26 cellular contexts compared by ENCODE assay signal in genomic region chr7:150587551-150587950, GRCh38. TPM values are rescaled to one million over a fixed set of nuclear protein-coding genes. Genes with fewer than 3 reads are reported as not detected.
DNase-seq lines count a peak whose midpoint lies in the region; ATAC-seq and TF ChIP-seq lines count a peak whose summit lies in the region.
"Had no signal": no experiment of that assay in that cellular context is flagged by ENCODE, and none has a peak within 500 bp of the region (broad histone marks: within the 10 kb centered on the region; RNA-seq: fewer than 3 reads in every experiment).

No MANE protein-coding gene starts in this region.

- no peaks in the 10 kb centered on the region for H3K27me3 Mint-ChIP-seq in activated CD4-positive, alpha-beta memory T cell treated with anti-CD3 and anti-CD28 coated beads for 36 hours
- H3K27me3 Mint-ChIP-seq in activated CD4-positive, alpha-beta memory T cell treated with anti-CD3 and anti-CD28 coated beads, Interleukin-2, amount 10 ng/mL, durations not matched to agents 7 days and 5 days, result no peaks in the 10 kb centered on the region
- no peaks in the 10 kb centered on the region for H3K27me3 Mint-ChIP-seq in dendritic cell treated with granulocyte-macrophage colony-stimulating factor and Interleukin-4, amounts not matched to agents 40 ng/mL and 50 ng/mL, for 4 days
- H3K27me3 Mint-ChIP-seq in naive thymus-derived CD4-positive, alpha-beta T cell, result no peaks in the 10 kb centered on the region
- H3K27me3 Mint-ChIP-seq: CD4-positive, alpha-beta T cell had no signal

- no peak overlapping the region for H3K4me3 Mint-ChIP-seq in activated CD4-positive, alpha-beta memory T cell treated with anti-CD3 and anti-CD28 coated beads for 36 hours
- H3K4me3 Mint-ChIP-seq in activated CD4-positive, alpha-beta memory T cell treated with anti-CD3 and anti-CD28 coated beads, Interleukin-2, amount 10 ng/mL, durations not matched to agents 7 days and 5 days, result no peak overlapping the region
- no peak overlapping the region for H3K4me3 Mint-ChIP-seq in dendritic cell treated with granulocyte-macrophage colony-stimulating factor and Interleukin-4, amounts not matched to agents 40 ng/mL and 50 ng/mL, for 4 days
- H3K4me3 Mint-ChIP-seq in naive thymus-derived CD4-positive, alpha-beta T cell, result peak overlapping the region in 4 of 10 donors; percentile 15 to 51 (median 38)
- H3K4me3 Mint-ChIP-seq: CD4-positive, alpha-beta T cell; WTC11 had no signal

- 72 to 81% methylated on average over 1 of the region's 1 CpG for WGBS in thyroid gland, 2 donors

- no peak for TF ChIP-seq POLR2A in thyroid gland (IDR thresholded peaks at IDR 0.05)

- H3K4me1 ChIP-seq in naive thymus-derived CD4-positive, alpha-beta T cell (ENCODE audit: control insufficient read depth in 2 of 2, insufficient read depth in 2 of 2, low read length in 2 of 2), result peaks cover 16 to 29% of the 10 kb centered on the region in 2 donors
- H3K4me1 ChIP-seq in thyroid gland, result no peaks in the 10 kb centered on the region

- no peak overlapping the region for H3K27ac ChIP-seq in naive thymus-derived CD4-positive, alpha-beta T cell (ENCODE audit: low read depth, low read length)
- peak overlapping the region in 2 of 3 donors; percentile 20 to 40 for H3K27ac ChIP-seq in thyroid gland
- H3K27ac ChIP-seq: 22Rv1, epithelial cell of prostate, suprapubic skin had no signal

- intact Hi-C loops in activated CD4-positive, alpha-beta memory T cell treated with anti-CD3 and anti-CD28 coated beads for 36 hours (cut with micrococcal nuclease), result loop anchor here (2.0 kb wide), 1 partner anchor 33 kb away; no protein-coding TSS in a partner anchor
- intact Hi-C loops in dendritic cell treated with granulocyte-macrophage colony-stimulating factor and Interleukin-4, amounts not matched to agents 40 ng/mL and 50 ng/mL, for 4 days (cut with micrococcal nuclease), result loop anchor here (2.0 kb wide), 1 partner anchor 97 kb away; the partner anchor contains the start of gene GIMAP2
- intact Hi-C loops in naive thymus-derived CD4-positive, alpha-beta T cell (cut with micrococcal nuclease), result loop anchor here in 1 of 2 donors (2.0 kb wide), 1 partner anchor 13 kb away; no protein-coding TSS in a partner anchor
- intact Hi-C loops in thyroid gland (cut with DNase I), result no loop called here

- H3K36me3 Mint-ChIP-seq in activated CD4-positive, alpha-beta memory T cell treated with anti-CD3 and anti-CD28 coated beads for 36 hours, result peaks cover 22% of the 10 kb centered on the region
- H3K36me3 Mint-ChIP-seq in activated CD4-positive, alpha-beta memory T cell treated with anti-CD3 and anti-CD28 coated beads, Interleukin-2, amount 10 ng/mL, durations not matched to agents 7 days and 5 days (ENCODE audit: low read depth), result peaks cover 53% of the 10 kb centered on the region
- H3K36me3 Mint-ChIP-seq in dendritic cell treated with granulocyte-macrophage colony-stimulating factor and Interleukin-4, amounts not matched to agents 40 ng/mL and 50 ng/mL, for 4 days (ENCODE audit: low read depth), result peaks cover 7% of the 10 kb centered on the region
- H3K36me3 Mint-ChIP-seq in naive thymus-derived CD4-positive, alpha-beta T cell, result peaks cover 20 to 66% (median 30%) of the 10 kb centered on the region in 5 donors
- H3K36me3 Mint-ChIP-seq: stimulated activated effector memory CD8-positive, alpha-beta T cell treated with anti-CD3 and anti-CD28 coated beads, Interleukin-12 subunit alpha, Interleukin-12 subunit beta, amount 100 ng/mL, for 72 hours; WTC11 had no signal

- no peak for TF ChIP-seq CTCF in thyroid gland (IDR thresholded peaks at IDR 0.05)

- peaks cover 51% of the 10 kb centered on the region for H3K4me1 Mint-ChIP-seq in activated CD4-positive, alpha-beta memory T cell treated with anti-CD3 and anti-CD28 coated beads for 36 hours (ENCODE audit: low read depth)
- peaks cover 33% of the 10 kb centered on the region for H3K4me1 Mint-ChIP-seq in activated CD4-positive, alpha-beta memory T cell treated with anti-CD3 and anti-CD28 coated beads, Interleukin-2, amount 10 ng/mL, durations not matched to agents 7 days and 5 days
- H3K4me1 Mint-ChIP-seq in dendritic cell treated with granulocyte-macrophage colony-stimulating factor and Interleukin-4, amounts not matched to agents 40 ng/mL and 50 ng/mL, for 4 days (ENCODE audit: low read depth), result peaks cover 27% of the 10 kb centered on the region
- peaks cover 27 to 93% (median 79%) of the 10 kb centered on the region in 7 donors for H3K4me1 Mint-ChIP-seq in naive thymus-derived CD4-positive, alpha-beta T cell
- H3K4me1 Mint-ChIP-seq: WTC11 had no signal

- DNase-seq in activated CD4-positive, alpha-beta memory T cell treated with anti-CD3 and anti-CD28 coated beads for 36 hours, result no peak
- DNase-seq in activated CD4-positive, alpha-beta memory T cell treated with anti-CD3 and anti-CD28 coated beads, Interleukin-2, amount 10 ng/mL, durations not matched to agents 7 days and 5 days, result no peak
- DNase-seq in naive thymus-derived CD4-positive, alpha-beta T cell, result no peak
- no peak for DNase-seq in thyroid gland
- DNase-seq in NCI-H2107 (lab: John Stamatoyannopoulos, UW), result no peak
- DNase-seq in NCI-H2171 (lab: John Stamatoyannopoulos, UW), result no peak
- DNase-seq: activated CD4-positive, alpha-beta T cell treated with anti-CD3 and anti-CD28 coated beads, Interleukin-2, amount 50 U/mL, for 1 hour; CD4-positive, alpha-beta T cell; DMS 273 treated with DMSO at 0.1 percent for 48 hours; HCEC 1CT; hippocampal formation; NCI-H1048; NCI-H1930; NCI-H226; NCI-H82; stimulated activated CD4-positive, alpha-beta T cell treated with anti-CD3 and anti-CD28 coated beads, Interleukin-2, amount 100 ng/mL, for 48 hours; T-helper 9 cell had no signal

- H3K27ac Mint-ChIP-seq in activated CD4-positive, alpha-beta memory T cell treated with anti-CD3 and anti-CD28 coated beads for 36 hours, result peak overlapping the region; percentile 84
- H3K27ac Mint-ChIP-seq in activated CD4-positive, alpha-beta memory T cell treated with anti-CD3 and anti-CD28 coated beads, Interleukin-2, amount 10 ng/mL, durations not matched to agents 7 days and 5 days, result no peak overlapping the region
- H3K27ac Mint-ChIP-seq in dendritic cell treated with granulocyte-macrophage colony-stimulating factor and Interleukin-4, amounts not matched to agents 40 ng/mL and 50 ng/mL, for 4 days, result peak overlapping the region; percentile 78
- peak overlapping the region in 5 of 9 donors; percentile 63 to 97 (median 89) for H3K27ac Mint-ChIP-seq in naive thymus-derived CD4-positive, alpha-beta T cell
- H3K27ac Mint-ChIP-seq: WTC11 had no signal

- no peaks in the 10 kb centered on the region for H3K36me3 ChIP-seq in naive thymus-derived CD4-positive, alpha-beta T cell (ENCODE audit: control insufficient read depth in 2 of 3, insufficient read depth in 3 of 3, low read length in 3 of 3)
- H3K36me3 ChIP-seq in thyroid gland, result no peaks in the 10 kb centered on the region
- H3K36me3 ChIP-seq: suprapubic skin had no signal

- peaks cover under 1 to 25% (median 1%) of the 10 kb centered on the region in 3 experiments for H3K9me3 ChIP-seq in naive thymus-derived CD4-positive, alpha-beta T cell (ENCODE audit: control insufficient read depth in 2 of 3, low read length in 3 of 3)
- H3K9me3 ChIP-seq in thyroid gland, result no peaks in the 10 kb centered on the region

- H3K9me3 Mint-ChIP-seq in activated CD4-positive, alpha-beta memory T cell treated with anti-CD3 and anti-CD28 coated beads for 36 hours, result peaks cover 50% of the 10 kb centered on the region
- peaks cover 34% of the 10 kb centered on the region for H3K9me3 Mint-ChIP-seq in activated CD4-positive, alpha-beta memory T cell treated with anti-CD3 and anti-CD28 coated beads, Interleukin-2, amount 10 ng/mL, durations not matched to agents 7 days and 5 days
- H3K9me3 Mint-ChIP-seq in dendritic cell treated with granulocyte-macrophage colony-stimulating factor and Interleukin-4, amounts not matched to agents 40 ng/mL and 50 ng/mL, for 4 days, result peaks cover 15% of the 10 kb centered on the region
- H3K9me3 Mint-ChIP-seq in naive thymus-derived CD4-positive, alpha-beta T cell, result peaks cover 19 to 76% (median 46%) of the 10 kb centered on the region in 11 donors

- ATAC-seq in naive thymus-derived CD4-positive, alpha-beta T cell, result no peak
- no peak for ATAC-seq in HG03139 (IDR thresholded peaks at IDR 0.05; ENCODE audit: unreplicated experiment)
- ATAC-seq: WTC11 had no signal

- CTCF ChIA-PET in activated CD4-positive, alpha-beta memory T cell treated with anti-CD3 and anti-CD28 coated beads for 36 hours (lab: Charles Lee), result interaction anchor here (1.0 to 2.0 kb wide), 5 partner anchors 27 to 168 kb away, joined by 3 to 5 read pairs (median 4); no protein-coding TSS in a partner anchor
- CTCF ChIA-PET in activated CD4-positive, alpha-beta memory T cell treated with anti-CD3 and anti-CD28 coated beads, Interleukin-2, amount 10 ng/mL, durations not matched to agents 7 days and 5 days (lab: Charles Lee), result no interaction called here
- CTCF ChIA-PET in naive thymus-derived CD4-positive, alpha-beta T cell (lab: Charles Lee), result no interaction called here

- no peaks in the 10 kb centered on the region for H3K27me3 ChIP-seq in naive thymus-derived CD4-positive, alpha-beta T cell (ENCODE audit: control insufficient read depth in 2 of 2, insufficient read depth in 2 of 2, low read length in 2 of 2)
- H3K27me3 ChIP-seq in thyroid gland, result no peaks in the 10 kb centered on the region
- H3K27me3 ChIP-seq: suprapubic skin had no signal

- H3K4me3 ChIP-seq in naive thymus-derived CD4-positive, alpha-beta T cell (ENCODE audit: low read length), result no peak overlapping the region
- H3K4me3 ChIP-seq in thyroid gland (replicated peaks in 1 of 3), result no peak overlapping the region
- H3K4me3 ChIP-seq: suprapubic skin had no signal

- POLR2A ChIA-PET in activated CD4-positive, alpha-beta memory T cell treated with anti-CD3 and anti-CD28 coated beads for 36 hours (lab: Charles Lee), result interaction anchor here (0.9 to 2.4 kb wide), 3 partner anchors 20 to 129 kb away, joined by 3 to 7 read pairs (median 3); partner anchors contain the start of genes GIMAP1, GIMAP4 and GIMAP6
- POLR2A ChIA-PET in activated CD4-positive, alpha-beta memory T cell treated with anti-CD3 and anti-CD28 coated beads, Interleukin-2, amount 10 ng/mL, durations not matched to agents 7 days and 5 days (lab: Charles Lee), result interaction anchor here (1.1 to 1.9 kb wide), 7 partner anchors 19 to 181 kb away, joined by 3 to 7 read pairs (median 4); no protein-coding TSS in a partner anchor
- POLR2A ChIA-PET in naive thymus-derived CD4-positive, alpha-beta T cell (lab: Charles Lee), result interaction anchor here (0.7 to 8.6 kb wide), 13 partner anchors 10 to 181 kb away, joined by 3 to 71 read pairs (median 4); partner anchors contain the start of genes GIMAP4, GIMAP5 and GIMAP6

RNA-seq across cellular contexts. Expression of gene GIMAP4, which starts 20.4 kb away (rescaled TPM):
- 100 to 1,000 TPM; 128 to 140 TPM for total RNA-seq in activated CD4-positive, alpha-beta memory T cell treated with anti-CD3 and anti-CD28 coated beads for 36 hours
- 100 to 1,000 TPM; 277 to 282 TPM for total RNA-seq in activated CD4-positive, alpha-beta memory T cell treated with anti-CD3 and anti-CD28 coated beads, Interleukin-2, amount 10 ng/mL, durations not matched to agents 7 days and 5 days
- total RNA-seq in naive thymus-derived CD4-positive, alpha-beta T cell, result 100 to 1,000 TPM in 4 of 5 experiments, 10 to 100 TPM in 1; 74.9 to 413 (median 406) TPM
- polyA plus RNA-seq in naive thymus-derived CD4-positive, alpha-beta T cell, result 100 to 1,000 TPM; 405 to 762 TPM
- 10 to 100 TPM; 22.1 to 78.6 (median 41.3) TPM for total RNA-seq in thyroid gland
- total RNA-seq: fibroblast of villous mesenchyme, OCI-LY7 had no signal

RNA-seq across cellular contexts. Expression of gene GIMAP6, which starts 44.6 kb away (rescaled TPM):
- total RNA-seq in activated CD4-positive, alpha-beta memory T cell treated with anti-CD3 and anti-CD28 coated beads for 36 hours, result 10 to 100 TPM; 28.9 to 30.2 TPM
- total RNA-seq in activated CD4-positive, alpha-beta memory T cell treated with anti-CD3 and anti-CD28 coated beads, Interleukin-2, amount 10 ng/mL, durations not matched to agents 7 days and 5 days, result 10 to 100 TPM; 84.9 to 85.9 TPM
- total RNA-seq in naive thymus-derived CD4-positive, alpha-beta T cell, result 100 to 1,000 TPM in 3 of 5 experiments, 10 to 100 TPM in 2; 40.3 to 173 (median 152) TPM
- polyA plus RNA-seq in naive thymus-derived CD4-positive, alpha-beta T cell, result 100 to 1,000 TPM; 130 to 188 TPM
- 10 to 100 TPM; 17.7 to 73.6 (median 45.0) TPM for total RNA-seq in thyroid gland
- total RNA-seq: fibroblast of villous mesenchyme, OCI-LY7 had no signal
